Comparison of ENCODE assay signal across 11 cellular contexts in genomic region chr10:100100651-100101525, GRCh38. TPM values are rescaled to one million over a fixed set of nuclear protein-coding genes. Genes with fewer than 3 reads are reported as not detected.
DNase-seq lines count a peak whose midpoint lies in the region; ATAC-seq and TF ChIP-seq lines count a peak whose summit lies in the region.
"Had no signal": no experiment of that assay in that cellular context is flagged by ENCODE, and none has a peak within 500 bp of the region (broad histone marks: within the 10 kb centered on the region; RNA-seq: fewer than 3 reads in every experiment).

No MANE protein-coding gene starts in this region.

- H3K36me3 Mint-ChIP-seq in MCF 10A (ENCODE audit: insufficient read depth, unreplicated experiment) (no peaks in the 10 kb centered on the region), type B pancreatic cell (no peaks in the 10 kb centered on the region)

- H3K27ac Mint-ChIP-seq in MCF 10A (ENCODE audit: low read depth, unreplicated experiment) (no peak overlapping the region), type B pancreatic cell (no peak overlapping the region)

- H3K27ac ChIP-seq in breast epithelium (no peak overlapping the region), OCI-LY1 (ENCODE audit: low read depth, low read length, poor library complexity, severe bottlenecking) (no peak overlapping the region), heart right ventricle (no peak overlapping the region)
- H3K27ac ChIP-seq: testis had no signal

- H3K9me3 Mint-ChIP-seq in MCF 10A (ENCODE audit: unreplicated experiment) (peaks cover 10% of the 10 kb centered on the region), type B pancreatic cell (peaks cover 7% of the 10 kb centered on the region)

- CTCF ChIA-PET in MCF 10A (lab: Yijun Ruan, JAX), result interaction anchor here (0.5 to 2.3 kb wide), 5 partner anchors 14 to 271 kb away, joined by 3 to 11 read pairs (median 4); no protein-coding TSS in a partner anchor

- no peak overlapping the region for H3K4me3 Mint-ChIP-seq in MCF 10A (ENCODE audit: unreplicated experiment)
- H3K4me3 Mint-ChIP-seq in type B pancreatic cell, result no peak overlapping the region

- H3K4me2 ChIP-seq in OCI-LY1 (ENCODE audit: low read length), result no peak overlapping the region

- H3K79me2 ChIP-seq in OCI-LY1 (ENCODE audit: insufficient read depth, low read length), result no peaks in the 10 kb centered on the region

- POLR2A ChIA-PET in MCF 10A (lab: Yijun Ruan, JAX), result interaction anchor here (0.7 kb wide), 1 partner anchor 9 kb away, joined by 3 read pairs; no protein-coding TSS in a partner anchor

- H3K9me2 ChIP-seq in OCI-LY1 (ENCODE audit: low read depth, low read length), result no peaks in the 10 kb centered on the region

- 60 to 63% methylated on average over 7 of the region's 7 CpGs for WGBS in heart right ventricle, 2 donors

- H3K36me3 ChIP-seq in breast epithelium (no peaks in the 10 kb centered on the region), OCI-LY1 (ENCODE audit: insufficient read depth, low read length) (no peaks in the 10 kb centered on the region), heart right ventricle (no peaks in the 10 kb centered on the region)

- H3K4me1 ChIP-seq in breast epithelium (no peaks in the 10 kb centered on the region), OCI-LY1 (ENCODE audit: insufficient read depth, low read length, severe bottlenecking) (no peaks in the 10 kb centered on the region), heart right ventricle (no peaks in the 10 kb centered on the region)
- H3K4me1 ChIP-seq: testis had no signal

- no TSS peak for BruUV-seq in MCF 10A (replicated peaks; lab: Mats Ljungman, UMichigan)

- H3K9me3 ChIP-seq in breast epithelium, result peaks cover 0 to 30% of the 10 kb centered on the region in 2 donors
- H3K9me3 ChIP-seq in OCI-LY1 (ENCODE audit: low read length), result no peaks in the 10 kb centered on the region
- H3K9me3 ChIP-seq in heart right ventricle, result peaks cover 0 to 21% (median 0%) of the 10 kb centered on the region in 11 donors
- H3K9me3 ChIP-seq: testis had no signal

- peak; percentile 61 for DNase-seq in MCF 10A (ENCODE audit: unreplicated experiment)
- DNase-seq in breast epithelium (ENCODE audit: low spot score in 2 of 2), result no peak
- DNase-seq in epithelial cell of esophagus (ENCODE audit: low read depth), result peak; percentile 58
- no peak for DNase-seq in type B pancreatic cell (ENCODE audit: extremely low spot score, unreplicated experiment)
- no peak for DNase-seq in GM19240 (ENCODE audit: insufficient read length, low spot score)
- no peak for DNase-seq in heart right ventricle
- DNase-seq: Calu3, testis had no signal

- no peaks in the 10 kb centered on the region for H4K20me1 ChIP-seq in OCI-LY1 (ENCODE audit: insufficient read depth, low read length)

- peak; percentile 35 for TF ChIP-seq CTCF in MCF 10A (IDR thresholded peaks at IDR 0.05; ENCODE audit: unreplicated experiment)
- TF ChIP-seq CTCF in breast epithelium (IDR thresholded peaks at IDR 0.05), result no peak
- peak; percentile 29; the same call in 1 of the 2 replicates for TF ChIP-seq CTCF in OCI-LY1 (IDR thresholded peaks at IDR 0.05; ENCODE audit: low read length)
- TF ChIP-seq CTCF in epithelial cell of esophagus (IDR thresholded peaks at IDR 0.05; ENCODE audit: insufficient read depth, low read depth, low read length, missing control alignments), result peak; percentile 37
- TF ChIP-seq CTCF in type B pancreatic cell (conservative IDR thresholded peaks at IDR 0.05), result peak; percentile 30
- TF ChIP-seq CTCF in heart right ventricle (IDR thresholded peaks at IDR 0.05), result no peak

- no peaks in the 10 kb centered on the region for H3F3A ChIP-seq in OCI-LY1 (ENCODE audit: insufficient read depth, low read length)

- no peaks in the 10 kb centered on the region for H3K27me3 Mint-ChIP-seq in MCF 10A (ENCODE audit: insufficient read depth, unreplicated experiment)
- peaks cover 14% of the 10 kb centered on the region for H3K27me3 Mint-ChIP-seq in type B pancreatic cell

- ATAC-seq in GM18502 (IDR thresholded peaks at IDR 0.05; ENCODE audit: poor library complexity, unreplicated experiment) (no peak), heart right ventricle (no peak)

- no peak overlapping the region for H3K9ac ChIP-seq in OCI-LY1 (ENCODE audit: low read length)

- no peak for TF ChIP-seq POLR2A in breast epithelium (IDR thresholded peaks at IDR 0.05)

- intact Hi-C loops in MCF 10A (cut with micrococcal nuclease), result loop anchor here (1.0 kb wide), 2 partner anchors 195 to 255 kb away; no protein-coding TSS in a partner anchor
- intact Hi-C loops in breast epithelium (cut with DNase I; ENCODE audit: low total_unique reads), result no loop called here
- intact Hi-C loops in heart right ventricle (cut with DNase I), result no loop called here

- H2AFZ ChIP-seq in OCI-LY1 (ENCODE audit: low read length), result no peak overlapping the region

- no peaks in the 10 kb centered on the region for H3K4me1 Mint-ChIP-seq in MCF 10A (ENCODE audit: insufficient read depth, unreplicated experiment)
- no peaks in the 10 kb centered on the region for H3K4me1 Mint-ChIP-seq in type B pancreatic cell (ENCODE audit: unreplicated experiment)

- H3K4me3 ChIP-seq in breast epithelium (no peak overlapping the region), OCI-LY1 (ENCODE audit: low read depth, low read length, poor library complexity, severe bottlenecking) (no peak overlapping the region), epithelial cell of esophagus (ENCODE audit: low read length) (no peak overlapping the region), heart right ventricle (no peak overlapping the region)
- H3K4me3 ChIP-seq: testis had no signal

- no peaks in the 10 kb centered on the region for H3K27me3 ChIP-seq in breast epithelium
- no peaks in the 10 kb centered on the region for H3K27me3 ChIP-seq in OCI-LY1 (ENCODE audit: insufficient read depth, low read length)
- H3K27me3 ChIP-seq in heart right ventricle, result peaks cover 0 to 34% (median 5%) of the 10 kb centered on the region in 7 donors
- H3K27me3 ChIP-seq: testis had no signal

RNA-seq across cellular contexts. Expression of gene CPN1, which starts 19.2 kb away (rescaled TPM):
- not detected in 2 replicates for total RNA-seq in MCF 10A (2022)
- total RNA-seq in breast epithelium, result not detected
- 0.52 TPM in 1 of 2 replicates, not detected in the other for total RNA-seq in type B pancreatic cell (ENCODE audit: low replicate concordance)
- not detected for total RNA-seq in heart right ventricle
- not detected for polyA plus RNA-seq in heart right ventricle
- total RNA-seq: Calu3, skeletal muscle tissue had no signal

Comparison
In these comparisons a context has a peak if more than half of its experiments do, and no peak if none do; other contexts are left out.
1. DNase-seq: peak in MCF 10A (single experiment) and epithelial cell of esophagus (single experiment); none in breast epithelium (0 of 2), type B pancreatic cell (single experiment), GM19240 (single experiment) and heart right ventricle (0 of 2).
2. CTCF ChIP-seq: peak in MCF 10A (single experiment), OCI-LY1 (single experiment), epithelial cell of esophagus (single experiment) and type B pancreatic cell (single experiment); none in breast epithelium (0 of 3) and heart right ventricle (0 of 9).